Comparison of ENCODE assay signal across 12 cellular contexts in the genomic region with DNA sequence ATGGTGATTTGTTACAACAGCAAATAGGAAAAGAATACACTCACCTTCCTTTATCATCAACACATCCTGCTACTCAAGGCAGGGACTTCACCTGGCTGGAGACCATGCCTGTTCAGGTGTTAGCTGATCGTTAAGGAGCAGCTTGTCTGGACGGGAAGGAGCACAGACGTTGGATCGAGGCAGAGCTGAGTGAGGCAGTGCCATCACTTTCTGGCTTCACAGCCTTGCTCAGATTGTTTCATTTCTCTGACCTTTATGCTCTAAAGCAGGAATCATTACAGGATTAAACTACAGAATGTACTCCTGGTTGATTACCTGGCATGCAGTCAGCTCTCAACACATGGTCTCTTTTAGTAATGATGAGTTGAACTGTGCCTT.
DNase-seq lines count a peak whose midpoint lies in the region; ATAC-seq and TF ChIP-seq lines count a peak whose summit lies in the region.
"Had no signal": no experiment of that assay in that cellular context is flagged by ENCODE, and none has a peak within 500 bp of the region (broad histone marks: within the 10 kb centered on the region; RNA-seq: fewer than 3 reads in every experiment).

No MANE protein-coding gene starts in this region.

- H3K36me3 ChIP-seq in mesenchymal stem cell (ENCODE audit: control insufficient read depth in 1 of 2, insufficient read depth in 2 of 2, low read depth in 1 of 2, low read length in 2 of 2) (no peaks in the 10 kb centered on the region), tibial artery (no peaks in the 10 kb centered on the region)
- H3K36me3 ChIP-seq in effector memory CD4-positive, alpha-beta T cell (ENCODE audit: control insufficient read depth, insufficient read depth, low read length) = no peaks in the 10 kb centered on the region

- intact Hi-C loops in tibial artery (cut with DNase I; ENCODE audit: low total_unique reads) = no loop called here

- no peak for ATAC-seq in GM19023 (IDR thresholded peaks at IDR 0.05; ENCODE audit: unreplicated experiment)

- no peak overlapping the region for H4K91ac ChIP-seq in mesenchymal stem cell (ENCODE audit: low read length)

- peak overlapping the region; percentile 53 for H3K9ac ChIP-seq in mesenchymal stem cell (ENCODE audit: low read length)

- H3K14ac ChIP-seq in mesenchymal stem cell (ENCODE audit: low read length in 2 of 2) = no peak overlapping the region

- no peak overlapping the region for H2BK5ac ChIP-seq in mesenchymal stem cell (ENCODE audit: low read depth, low read length, poor library complexity, severe bottlenecking)

- H3K79me1 ChIP-seq in mesenchymal stem cell (replicated peaks; ENCODE audit: low read length, poor library complexity, severe bottlenecking) = peaks cover 1% of the 10 kb centered on the region

- H2BK12ac ChIP-seq in mesenchymal stem cell (ENCODE audit: low read length in 2 of 2) = no peak overlapping the region

- H2AFZ ChIP-seq in mesenchymal stem cell (ENCODE audit: low read depth, low read length) = no peak overlapping the region

- no peak overlapping the region for H3K4me2 ChIP-seq in mesenchymal stem cell (ENCODE audit: low read length, poor library complexity, severe bottlenecking)

- H3K27ac ChIP-seq in cingulate gyrus (ENCODE audit: low read depth, low read length) (peak overlapping the region; percentile 51), mesenchymal stem cell (ENCODE audit: low read length, poor library complexity, severe bottlenecking) (peak overlapping the region; percentile 52), tibial artery (peak overlapping the region; percentile 4 to 43)
- no peak overlapping the region for H3K27ac ChIP-seq in effector memory CD4-positive, alpha-beta T cell (ENCODE audit: insufficient read depth, low read length, poor library complexity, severe bottlenecking)
- H3K27ac ChIP-seq: 22Rv1 had no signal

- no peak overlapping the region for H4K8ac ChIP-seq in mesenchymal stem cell (ENCODE audit: low read length)

- no peaks in the 10 kb centered on the region for H3K9me3 ChIP-seq in mesenchymal stem cell (ENCODE audit: control insufficient read depth, low read length)
- H3K9me3 ChIP-seq in tibial artery = no peaks in the 10 kb centered on the region
- no peaks in the 10 kb centered on the region for H3K9me3 ChIP-seq in effector memory CD4-positive, alpha-beta T cell (ENCODE audit: control insufficient read depth, low read length)

- no peak for TF ChIP-seq CTCF in tibial artery (IDR thresholded peaks at IDR 0.05)

- no peak overlapping the region for H3K4ac ChIP-seq in mesenchymal stem cell (ENCODE audit: low read depth in 1 of 2, low read length in 2 of 2)

- H3K4me1 ChIP-seq in mesenchymal stem cell (ENCODE audit: control insufficient read depth, insufficient read depth, low read depth, low read length) = peaks cover 8% of the 10 kb centered on the region
- peaks cover 0 to 20% (median 18%) of the 10 kb centered on the region in 4 donors for H3K4me1 ChIP-seq in tibial artery
- no peaks in the 10 kb centered on the region for H3K4me1 ChIP-seq in effector memory CD4-positive, alpha-beta T cell (ENCODE audit: control insufficient read depth, insufficient read depth, low read length, poor library complexity, severe bottlenecking)

- H3K27me3 ChIP-seq in mesenchymal stem cell (ENCODE audit: control insufficient read depth in 1 of 2, insufficient read depth in 1 of 2, low read length in 2 of 2) = no peaks in the 10 kb centered on the region
- no peaks in the 10 kb centered on the region for H3K27me3 ChIP-seq in tibial artery
- no peaks in the 10 kb centered on the region for H3K27me3 ChIP-seq in effector memory CD4-positive, alpha-beta T cell (replicated peaks; ENCODE audit: control insufficient read depth, insufficient read depth, low read length, poor library complexity, severe bottlenecking)

- peak; percentile 56 for DNase-seq in DMS 273 (lab: John Stamatoyannopoulos, UW; ENCODE audit: unreplicated experiment)
- DNase-seq in DMS 273 treated with DMSO at 0.1 percent for 48 hours (lab: John Stamatoyannopoulos, UW) = no peak
- no peak for DNase-seq in mesenchymal stem cell
- no peak for DNase-seq in tibial artery
- no peak for DNase-seq in NCI-H526 treated with DMSO at 0.1 percent for 48 hours (lab: John Stamatoyannopoulos, UW)
- DNase-seq in effector memory CD4-positive, alpha-beta T cell = no peak
- DNase-seq: activated CD4-positive, alpha-beta T cell treated with anti-CD3 and anti-CD28 coated beads, Interleukin-2, amount 50 U/mL, for 1 hour; NCI-H2081; retina had no signal

- H2BK15ac ChIP-seq in mesenchymal stem cell (ENCODE audit: low read depth, poor library complexity, severe bottlenecking) = no peak overlapping the region

- 94% methylated on average over 4 of the region's 4 CpGs for WGBS in mesenchymal stem cell

- no peak overlapping the region for H3K18ac ChIP-seq in mesenchymal stem cell (ENCODE audit: low read depth in 1 of 2, low read length in 2 of 2)

- H3K4me3 ChIP-seq in mesenchymal stem cell (ENCODE audit: insufficient read depth in 1 of 2, low read depth in 1 of 2, low read length in 2 of 2) (peak overlapping the region in 1 of 2 experiments; percentile 56), tibial artery (peak overlapping the region in 1 of 2 donors; percentile 23)
- H3K4me3 ChIP-seq in effector memory CD4-positive, alpha-beta T cell (ENCODE audit: insufficient read depth, low read depth, low read length, poor library complexity, severe bottlenecking) = no peak overlapping the region

- H2BK120ac ChIP-seq in mesenchymal stem cell (ENCODE audit: low read depth, low read length) = no peak overlapping the region

- H2AK5ac ChIP-seq in mesenchymal stem cell (ENCODE audit: low read length, severe bottlenecking) = peak overlapping the region; percentile 21

- H3K23ac ChIP-seq in mesenchymal stem cell (ENCODE audit: low read length in 2 of 2) = no peak overlapping the region
